10 cellular contexts compared by ENCODE assay signal in genomic region chr18:60053747-60054304, GRCh38.
DNase-seq lines count a peak whose midpoint lies in the region; ATAC-seq and TF ChIP-seq lines count a peak whose summit lies in the region.
"Had no signal": no experiment of that assay in that cellular context is flagged by ENCODE, and none has a peak within 500 bp of the region (broad histone marks: within the 10 kb centered on the region; RNA-seq: fewer than 3 reads in every experiment).

No MANE protein-coding gene starts in this region.

- WGBS in endodermal cell (ENCODE audit: insufficient coverage in 1 of 2, insufficient read length in 1 of 2), 2 experiments, result 70 to 72% methylated on average over 6 to 8 of the region's 8 CpGs

- no peak overlapping the region for H3K9ac ChIP-seq in endodermal cell (ENCODE audit: extremely low read depth, low read length, poor library complexity, severe bottlenecking)

- no peaks in the 10 kb centered on the region for H3K4me1 ChIP-seq in endodermal cell (ENCODE audit: control insufficient read depth, insufficient read depth, low read length)

- H3K9me3 Mint-ChIP-seq in endodermal cell, result peaks cover 10% of the 10 kb centered on the region
- H3K9me3 Mint-ChIP-seq in activated T-cell treated with anti-CD3 and anti-CD28 coated beads, Interleukin-2, amount 50 U/mL, for 72 hours, result peaks cover 4% of the 10 kb centered on the region in 2 donors

- no peaks in the 10 kb centered on the region for H3K27me3 ChIP-seq in endodermal cell (ENCODE audit: control insufficient read depth, insufficient read depth, low read length, poor library complexity, severe bottlenecking)

- ATAC-seq in activated T-cell treated with anti-CD3 and anti-CD28 coated beads, Interleukin-2, amount 50 U/mL, for 72 hours (replicated peaks in 1 of 2), result no peak

- H3K27ac Mint-ChIP-seq in endodermal cell, result no peak overlapping the region
- no peak overlapping the region for H3K27ac Mint-ChIP-seq in activated T-cell treated with anti-CD3 and anti-CD28 coated beads, Interleukin-2, amount 50 U/mL, for 72 hours

- H3K4me1 Mint-ChIP-seq in endodermal cell, result no peaks in the 10 kb centered on the region
- no peaks in the 10 kb centered on the region for H3K4me1 Mint-ChIP-seq in activated T-cell treated with anti-CD3 and anti-CD28 coated beads, Interleukin-2, amount 50 U/mL, for 72 hours (ENCODE audit: low read depth)

- H3K4me3 ChIP-seq in endodermal cell (ENCODE audit: low read length), result no peak overlapping the region
- H3K4me3 ChIP-seq: skin epidermis had no signal

- TF ChIP-seq CTCF in endodermal cell (conservative IDR thresholded peaks at IDR 0.05), result no peak

- no peak overlapping the region for H3K27ac ChIP-seq in endodermal cell (ENCODE audit: low read depth, low read length)
- H3K27ac ChIP-seq: skin epidermis had no signal

- H3K9me3 ChIP-seq in endodermal cell (ENCODE audit: control insufficient read depth, low read length), result peaks cover 8% of the 10 kb centered on the region

- no peaks in the 10 kb centered on the region for H3K27me3 Mint-ChIP-seq in endodermal cell (ENCODE audit: insufficient read depth)
- H3K27me3 Mint-ChIP-seq in activated T-cell treated with anti-CD3 and anti-CD28 coated beads, Interleukin-2, amount 50 U/mL, for 72 hours (ENCODE audit: low read depth), result peaks cover 11% of the 10 kb centered on the region

- peak; percentile 12 for DNase-seq in NCI-H82 (lab: John Stamatoyannopoulos, UW)
- DNase-seq in NCI-H82 treated with DMSO at 0.1 percent for 48 hours (lab: John Stamatoyannopoulos, UW; ENCODE audit: unreplicated experiment), result no peak
- peak; percentile 84 for DNase-seq in NCI-H460 (ENCODE audit: extremely low read depth, low read depth)
- peak; percentile 68 for DNase-seq in endodermal cell
- peak; percentile 74 for DNase-seq in smooth muscle cell of the brain vasculature (ENCODE audit: low read depth, low spot score)
- DNase-seq in activated T-cell treated with anti-CD3 and anti-CD28 coated beads, Interleukin-2, amount 50 U/mL, for 72 hours, result no peak
- no peak for DNase-seq in NCI-H2107 treated with DMSO at 0.1 percent for 48 hours (lab: John Stamatoyannopoulos, UW; ENCODE audit: unreplicated experiment)
- no peak for DNase-seq in NOMO-1 treated with DMSO at 0.1 percent for 48 hours (lab: John Stamatoyannopoulos, UW; ENCODE audit: unreplicated experiment)
- DNase-seq: C1 segment of cervical spinal cord had no signal

- no peaks in the 10 kb centered on the region for H3K36me3 ChIP-seq in endodermal cell (ENCODE audit: control insufficient read depth, insufficient read depth, low read length)

- H3K4me3 Mint-ChIP-seq in endodermal cell, result no peak overlapping the region
- H3K4me3 Mint-ChIP-seq in activated T-cell treated with anti-CD3 and anti-CD28 coated beads, Interleukin-2, amount 50 U/mL, for 72 hours, result no peak overlapping the region

- H3K36me3 Mint-ChIP-seq in endodermal cell (ENCODE audit: low read depth), result no peaks in the 10 kb centered on the region
- peaks cover 0 to 2% of the 10 kb centered on the region in 2 donors for H3K36me3 Mint-ChIP-seq in activated T-cell treated with anti-CD3 and anti-CD28 coated beads, Interleukin-2, amount 50 U/mL, for 72 hours (ENCODE audit: insufficient read depth in 2 of 2)

Comparison
In these comparisons a context has a peak if more than half of its experiments do, and no peak if none do; other contexts are left out.
1. DNase-seq: peak in NCI-H82 (single experiment), NCI-H460 (single experiment), endodermal cell (single experiment) and smooth muscle cell of the brain vasculature (single experiment); none in NCI-H82 treated with DMSO at 0.1 percent for 48 hours (single experiment), activated T-cell treated with anti-CD3 and anti-CD28 coated beads, Interleukin-2, amount 50 U/mL, for 72 hours (0 of 2), NCI-H2107 treated with DMSO at 0.1 percent for 48 hours (single experiment) and NOMO-1 treated with DMSO at 0.1 percent for 48 hours (single experiment).